In genomic region chr6:30625511-30625910, GRCh38 we compare ENCODE assay signal across 18 cellular contexts. TPM values are rescaled to one million over a fixed set of nuclear protein-coding genes. Genes with fewer than 3 reads are reported as not detected.
DNase-seq lines count a peak whose midpoint lies in the region; ATAC-seq and TF ChIP-seq lines count a peak whose summit lies in the region.
"Had no signal": no experiment of that assay in that cellular context is flagged by ENCODE, and none has a peak within 500 bp of the region (broad histone marks: within the 10 kb centered on the region; RNA-seq: fewer than 3 reads in every experiment).

No MANE protein-coding gene starts in this region.

- H3K4me3 ChIP-seq in stomach smooth muscle (ENCODE audit: low read length in 2 of 2), result no peak overlapping the region
- H3K4me3 ChIP-seq: ascending aorta had no signal

- H3K27ac ChIP-seq in stomach smooth muscle (ENCODE audit: low read length), result peak overlapping the region; percentile 97

- no peak for DNase-seq in activated naive CD4-positive, alpha-beta T cell treated with anti-CD3 and anti-CD28 coated beads, Interleukin-2, amount 10 ng/mL, durations not matched to agents 7 days and 5 days
- DNase-seq in activated naive CD4-positive, alpha-beta T cell (lab: John Stamatoyannopoulos, UW), result no peak
- DNase-seq in mesothelial cell of epicardium (ENCODE audit: low spot score in 2 of 2, unreplicated experiment in 2 of 2) (no peak), NCI-H748 (lab: John Stamatoyannopoulos, UW; ENCODE audit: unreplicated experiment) (no peak), NCI-H2029 (lab: John Stamatoyannopoulos, UW) (no peak)
- DNase-seq: activated CD4-positive, alpha-beta T cell treated with anti-CD3 and anti-CD28 coated beads, Interleukin-2, amount 50 U/mL, for 4 hours; EL; Kasumi-1; kidney glomerular epithelial cell; NCI-H1417; right cardiac atrium; stimulated activated naive CD4-positive, alpha-beta T cell treated with Interleukin-2 at 50 U/mL for 16 hours; upper lobe of right lung had no signal

- H3K4me3 Mint-ChIP-seq in activated naive CD4-positive, alpha-beta T cell treated with anti-CD3 and anti-CD28 coated beads, Interleukin-2, amount 10 ng/mL, durations not matched to agents 7 days and 5 days, result no peak overlapping the region
- H3K4me3 Mint-ChIP-seq in activated T-helper 17 cell treated with anti-CD3 and anti-CD28 coated beads, Interleukin-2, amount 50 U/mL, for 72 hours, result peak overlapping the region; percentile 90
- H3K4me3 Mint-ChIP-seq in mesothelial cell of epicardium, result peak overlapping the region; percentile 86

- H3K36me3 ChIP-seq in stomach smooth muscle (ENCODE audit: control insufficient read depth in 2 of 2, insufficient read depth in 2 of 2, low read length in 2 of 2), result peaks cover 32 to 39% of the 10 kb centered on the region in 2 donors

- H3K9ac ChIP-seq in stomach smooth muscle (ENCODE audit: low read length in 2 of 2), result no peak overlapping the region

- no peak for ATAC-seq in activated T-helper 17 cell treated with anti-CD3 and anti-CD28 coated beads, Interleukin-2, amount 50 U/mL, for 72 hours (replicated peaks)
- no peak for ATAC-seq in HG03469 (IDR thresholded peaks at IDR 0.05; ENCODE audit: unreplicated experiment)
- ATAC-seq: upper lobe of right lung had no signal

- peak overlapping the region; percentile 97 for H3K27ac Mint-ChIP-seq in activated naive CD4-positive, alpha-beta T cell treated with anti-CD3 and anti-CD28 coated beads, Interleukin-2, amount 10 ng/mL, durations not matched to agents 7 days and 5 days
- peak overlapping the region; percentile 91 for H3K27ac Mint-ChIP-seq in activated T-helper 17 cell treated with anti-CD3 and anti-CD28 coated beads, Interleukin-2, amount 50 U/mL, for 72 hours
- no peak overlapping the region for H3K27ac Mint-ChIP-seq in mesothelial cell of epicardium

- H3K27me3 Mint-ChIP-seq in activated naive CD4-positive, alpha-beta T cell treated with anti-CD3 and anti-CD28 coated beads, Interleukin-2, amount 10 ng/mL, durations not matched to agents 7 days and 5 days, result no peaks in the 10 kb centered on the region
- H3K27me3 Mint-ChIP-seq in activated T-helper 17 cell treated with anti-CD3 and anti-CD28 coated beads, Interleukin-2, amount 50 U/mL, for 72 hours, result no peaks in the 10 kb centered on the region
- no peaks in the 10 kb centered on the region for H3K27me3 Mint-ChIP-seq in mesothelial cell of epicardium (ENCODE audit: low read depth)

- H3K27me3 ChIP-seq in stomach smooth muscle (ENCODE audit: control insufficient read depth in 1 of 2, insufficient read depth in 2 of 2, low read length in 2 of 2), result no peaks in the 10 kb centered on the region
- H3K27me3 ChIP-seq: ascending aorta, upper lobe of right lung had no signal

- no peaks in the 10 kb centered on the region for H3K9me3 Mint-ChIP-seq in activated naive CD4-positive, alpha-beta T cell treated with anti-CD3 and anti-CD28 coated beads, Interleukin-2, amount 10 ng/mL, durations not matched to agents 7 days and 5 days
- H3K9me3 Mint-ChIP-seq in activated T-helper 17 cell treated with anti-CD3 and anti-CD28 coated beads, Interleukin-2, amount 50 U/mL, for 72 hours, result no peaks in the 10 kb centered on the region
- no peaks in the 10 kb centered on the region for H3K9me3 Mint-ChIP-seq in mesothelial cell of epicardium
- H3K9me3 Mint-ChIP-seq: GM23338 had no signal

- peaks cover 44% of the 10 kb centered on the region for H3K36me3 Mint-ChIP-seq in activated naive CD4-positive, alpha-beta T cell treated with anti-CD3 and anti-CD28 coated beads, Interleukin-2, amount 10 ng/mL, durations not matched to agents 7 days and 5 days
- peaks cover 100% of the 10 kb centered on the region for H3K36me3 Mint-ChIP-seq in activated T-helper 17 cell treated with anti-CD3 and anti-CD28 coated beads, Interleukin-2, amount 50 U/mL, for 72 hours (ENCODE audit: low read depth)
- peaks cover 22% of the 10 kb centered on the region for H3K36me3 Mint-ChIP-seq in mesothelial cell of epicardium

- H3K4me1 ChIP-seq in stomach smooth muscle (ENCODE audit: control insufficient read depth, insufficient read depth, low read length), result peaks cover 16% of the 10 kb centered on the region

- H3K4me1 Mint-ChIP-seq in activated naive CD4-positive, alpha-beta T cell treated with anti-CD3 and anti-CD28 coated beads, Interleukin-2, amount 10 ng/mL, durations not matched to agents 7 days and 5 days, result peaks cover 33% of the 10 kb centered on the region
- peaks cover 22% of the 10 kb centered on the region for H3K4me1 Mint-ChIP-seq in activated T-helper 17 cell treated with anti-CD3 and anti-CD28 coated beads, Interleukin-2, amount 50 U/mL, for 72 hours
- H3K4me1 Mint-ChIP-seq in mesothelial cell of epicardium, result peaks cover 17% of the 10 kb centered on the region

- no peak for TF ChIP-seq CTCF in mesothelial cell of epicardium (IDR thresholded peaks at IDR 0.05; ENCODE audit: unreplicated experiment)

- CTCF ChIA-PET in activated naive CD4-positive, alpha-beta T cell treated with anti-CD3 and anti-CD28 coated beads, Interleukin-2, amount 10 ng/mL, durations not matched to agents 7 days and 5 days (lab: Charles Lee), result interaction anchor here (1.2 to 1.4 kb wide), 2 partner anchors 13 to 35 kb away, joined by 3 to 4 read pairs; no protein-coding TSS in a partner anchor

- no peaks in the 10 kb centered on the region for H3K9me3 ChIP-seq in stomach smooth muscle (ENCODE audit: control insufficient read depth in 2 of 2, low read length in 2 of 2)
- H3K9me3 ChIP-seq: ascending aorta, upper lobe of right lung had no signal

RNA-seq across cellular contexts. Expression of gene ATAT1, which starts 1.2 kb away (rescaled TPM):
- 10 to 100 TPM; 12.3 to 20.9 TPM for total RNA-seq in activated T-helper 17 cell treated with anti-CD3 and anti-CD28 coated beads, Interleukin-2, amount 50 U/mL, for 72 hours
- 51.0 to 57.0 TPM (median 51.2 TPM) in 3 replicates for total RNA-seq in mesothelial cell of epicardium

RNA-seq across cellular contexts. Expression of gene MRPS18B, which starts 7.9 kb away (rescaled TPM):
- 10 to 100 TPM; 64.6 to 78.5 TPM for total RNA-seq in activated T-helper 17 cell treated with anti-CD3 and anti-CD28 coated beads, Interleukin-2, amount 50 U/mL, for 72 hours
- 29.8 to 33.5 TPM (median 30.2 TPM) in 3 replicates for total RNA-seq in mesothelial cell of epicardium

RNA-seq across cellular contexts. Expression of gene PPP1R10, which starts 8.5 kb away (rescaled TPM):
- total RNA-seq in activated T-helper 17 cell treated with anti-CD3 and anti-CD28 coated beads, Interleukin-2, amount 50 U/mL, for 72 hours, result 100 to 1,000 TPM in 1 of 2 donors, 10 to 100 TPM in 1; 85.9 to 101 TPM
- total RNA-seq in mesothelial cell of epicardium, result 107 to 120 TPM (median 117 TPM) in 3 replicates

RNA-seq across cellular contexts. Expression of gene C6orf136, which starts 21.4 kb away (rescaled TPM):
- total RNA-seq in activated T-helper 17 cell treated with anti-CD3 and anti-CD28 coated beads, Interleukin-2, amount 50 U/mL, for 72 hours, result 10 to 100 TPM; 24.8 to 36.7 TPM
- 12.0 to 15.8 TPM (median 15.0 TPM) in 3 replicates for total RNA-seq in mesothelial cell of epicardium

RNA-seq across cellular contexts. Expression of gene DHX16, which starts 47.3 kb away (rescaled TPM):
- total RNA-seq in activated T-helper 17 cell treated with anti-CD3 and anti-CD28 coated beads, Interleukin-2, amount 50 U/mL, for 72 hours, result 10 to 100 TPM; 27.4 to 40.0 TPM
- total RNA-seq in mesothelial cell of epicardium, result 23.5 to 26.7 TPM (median 25.2 TPM) in 3 replicates
